In the genomic region with DNA sequence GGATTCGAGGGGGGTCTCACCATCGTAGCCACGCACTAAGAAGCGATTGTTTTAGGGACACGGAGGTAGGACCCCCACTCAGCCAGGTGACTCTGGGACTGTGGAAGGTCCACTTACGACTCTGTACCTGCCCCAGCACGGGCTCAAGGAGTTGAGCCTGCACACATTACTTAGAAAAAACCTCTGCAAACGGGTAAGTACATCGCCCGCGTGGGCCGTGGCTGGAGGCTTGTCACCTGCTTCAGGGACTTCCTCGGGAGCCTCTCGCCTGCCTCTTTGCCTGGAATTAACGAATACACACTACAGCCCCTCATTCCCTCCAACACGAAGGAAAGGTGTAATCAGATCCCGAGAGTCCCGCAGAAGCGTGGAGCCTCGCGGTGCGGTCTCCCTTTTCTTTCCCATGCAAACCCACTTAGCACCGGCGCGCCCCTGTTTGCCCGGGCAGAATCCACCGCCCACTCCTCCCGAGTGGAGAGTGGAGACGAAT, we compare ENCODE assay signal across 1 cellular context.
TF ChIP-seq lines count a peak whose summit lies in the region.

No MANE protein-coding gene starts in this region.

TF ChIP-seq in WTC11, 78 proteins besides CTCF, POLR2A, EP300 and RAD21 (continued from another document):
- TF ChIP-seq, protein P1, sequence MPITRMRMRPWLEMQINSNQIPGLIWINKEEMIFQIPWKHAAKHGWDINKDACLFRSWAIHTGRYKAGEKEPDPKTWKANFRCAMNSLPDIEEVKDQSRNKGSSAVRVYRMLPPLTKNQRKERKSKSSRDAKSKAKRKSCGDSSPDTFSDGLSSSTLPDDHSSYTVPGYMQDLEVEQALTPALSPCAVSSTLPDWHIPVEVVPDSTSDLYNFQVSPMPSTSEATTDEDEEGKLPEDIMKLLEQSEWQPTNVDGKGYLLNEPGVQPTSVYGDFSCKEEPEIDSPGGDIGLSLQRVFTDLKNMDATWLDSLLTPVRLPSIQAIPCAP (CRISPR knock-in tag; IDR thresholded peaks at IDR 0.05): no peak
- TF ChIP-seq JAZF1 (CRISPR knock-in tag; IDR thresholded peaks at IDR 0.05): no peak
- TF ChIP-seq, protein P2, sequence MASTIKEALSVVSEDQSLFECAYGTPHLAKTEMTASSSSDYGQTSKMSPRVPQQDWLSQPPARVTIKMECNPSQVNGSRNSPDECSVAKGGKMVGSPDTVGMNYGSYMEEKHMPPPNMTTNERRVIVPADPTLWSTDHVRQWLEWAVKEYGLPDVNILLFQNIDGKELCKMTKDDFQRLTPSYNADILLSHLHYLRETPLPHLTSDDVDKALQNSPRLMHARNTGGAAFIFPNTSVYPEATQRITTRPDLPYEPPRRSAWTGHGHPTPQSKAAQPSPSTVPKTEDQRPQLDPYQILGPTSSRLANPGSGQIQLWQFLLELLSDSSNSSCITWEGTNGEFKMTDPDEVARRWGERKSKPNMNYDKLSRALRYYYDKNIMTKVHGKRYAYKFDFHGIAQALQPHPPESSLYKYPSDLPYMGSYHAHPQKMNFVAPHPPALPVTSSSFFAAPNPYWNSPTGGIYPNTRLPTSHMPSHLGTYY (CRISPR knock-in tag; IDR thresholded peaks at IDR 0.05): no peak
- TF ChIP-seq, protein P3, sequence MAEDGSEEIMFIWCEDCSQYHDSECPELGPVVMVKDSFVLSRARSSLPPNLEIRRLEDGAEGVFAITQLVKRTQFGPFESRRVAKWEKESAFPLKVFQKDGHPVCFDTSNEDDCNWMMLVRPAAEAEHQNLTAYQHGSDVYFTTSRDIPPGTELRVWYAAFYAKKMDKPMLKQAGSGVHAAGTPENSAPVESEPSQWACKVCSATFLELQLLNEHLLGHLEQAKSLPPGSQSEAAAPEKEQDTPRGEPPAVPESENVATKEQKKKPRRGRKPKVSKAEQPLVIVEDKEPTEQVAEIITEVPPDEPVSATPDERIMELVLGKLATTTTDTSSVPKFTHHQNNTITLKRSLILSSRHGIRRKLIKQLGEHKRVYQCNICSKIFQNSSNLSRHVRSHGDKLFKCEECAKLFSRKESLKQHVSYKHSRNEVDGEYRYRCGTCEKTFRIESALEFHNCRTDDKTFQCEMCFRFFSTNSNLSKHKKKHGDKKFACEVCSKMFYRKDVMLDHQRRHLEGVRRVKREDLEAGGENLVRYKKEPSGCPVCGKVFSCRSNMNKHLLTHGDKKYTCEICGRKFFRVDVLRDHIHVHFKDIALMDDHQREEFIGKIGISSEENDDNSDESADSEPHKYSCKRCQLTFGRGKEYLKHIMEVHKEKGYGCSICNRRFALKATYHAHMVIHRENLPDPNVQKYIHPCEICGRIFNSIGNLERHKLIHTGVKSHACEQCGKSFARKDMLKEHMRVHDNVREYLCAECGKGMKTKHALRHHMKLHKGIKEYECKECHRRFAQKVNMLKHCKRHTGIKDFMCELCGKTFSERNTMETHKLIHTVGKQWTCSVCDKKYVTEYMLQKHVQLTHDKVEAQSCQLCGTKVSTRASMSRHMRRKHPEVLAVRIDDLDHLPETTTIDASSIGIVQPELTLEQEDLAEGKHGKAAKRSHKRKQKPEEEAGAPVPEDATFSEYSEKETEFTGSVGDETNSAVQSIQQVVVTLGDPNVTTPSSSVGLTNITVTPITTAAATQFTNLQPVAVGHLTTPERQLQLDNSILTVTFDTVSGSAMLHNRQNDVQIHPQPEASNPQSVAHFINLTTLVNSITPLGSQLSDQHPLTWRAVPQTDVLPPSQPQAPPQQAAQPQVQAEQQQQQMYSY (CRISPR knock-in tag; IDR thresholded peaks at IDR 0.05): no peak
- TF ChIP-seq SMAD4 (CRISPR knock-in tag; IDR thresholded peaks at IDR 0.05): 0 out of 2 replicates have a peak, but pooled peaks have one; percentile 10
- TF ChIP-seq, protein P4, sequence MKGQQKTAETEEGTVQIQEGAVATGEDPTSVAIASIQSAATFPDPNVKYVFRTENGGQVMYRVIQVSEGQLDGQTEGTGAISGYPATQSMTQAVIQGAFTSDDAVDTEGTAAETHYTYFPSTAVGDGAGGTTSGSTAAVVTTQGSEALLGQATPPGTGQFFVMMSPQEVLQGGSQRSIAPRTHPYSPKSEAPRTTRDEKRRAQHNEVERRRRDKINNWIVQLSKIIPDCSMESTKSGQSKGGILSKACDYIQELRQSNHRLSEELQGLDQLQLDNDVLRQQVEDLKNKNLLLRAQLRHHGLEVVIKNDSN (CRISPR knock-in tag; IDR thresholded peaks at IDR 0.05): peak; percentile 42; the same call in 1 of the 2 replicates
- no peak for TF ChIP-seq EMX1 (CRISPR knock-in tag; IDR thresholded peaks at IDR 0.05)
- peak; percentile 36; the same call in 1 of the 2 replicates for TF ChIP-seq NFE2L1 (CRISPR knock-in tag; IDR thresholded peaks at IDR 0.05)
- TF ChIP-seq, protein P5, sequence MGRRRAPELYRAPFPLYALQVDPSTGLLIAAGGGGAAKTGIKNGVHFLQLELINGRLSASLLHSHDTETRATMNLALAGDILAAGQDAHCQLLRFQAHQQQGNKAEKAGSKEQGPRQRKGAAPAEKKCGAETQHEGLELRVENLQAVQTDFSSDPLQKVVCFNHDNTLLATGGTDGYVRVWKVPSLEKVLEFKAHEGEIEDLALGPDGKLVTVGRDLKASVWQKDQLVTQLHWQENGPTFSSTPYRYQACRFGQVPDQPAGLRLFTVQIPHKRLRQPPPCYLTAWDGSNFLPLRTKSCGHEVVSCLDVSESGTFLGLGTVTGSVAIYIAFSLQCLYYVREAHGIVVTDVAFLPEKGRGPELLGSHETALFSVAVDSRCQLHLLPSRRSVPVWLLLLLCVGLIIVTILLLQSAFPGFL (CRISPR knock-in tag; IDR thresholded peaks at IDR 0.05; ENCODE audit: borderline replicate concordance): no peak
- TF ChIP-seq ZNF671 (CRISPR knock-in tag; IDR thresholded peaks at IDR 0.05): no peak
- TF ChIP-seq ZNF121 (CRISPR knock-in tag; IDR thresholded peaks at IDR 0.05): no peak
- TF ChIP-seq, protein P6, sequence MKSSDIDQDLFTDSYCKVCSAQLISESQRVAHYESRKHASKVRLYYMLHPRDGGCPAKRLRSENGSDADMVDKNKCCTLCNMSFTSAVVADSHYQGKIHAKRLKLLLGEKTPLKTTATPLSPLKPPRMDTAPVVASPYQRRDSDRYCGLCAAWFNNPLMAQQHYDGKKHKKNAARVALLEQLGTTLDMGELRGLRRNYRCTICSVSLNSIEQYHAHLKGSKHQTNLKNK (CRISPR knock-in tag; IDR thresholded peaks at IDR 0.05): no peak
- no peak for TF ChIP-seq ZNF396 (CRISPR knock-in tag; IDR thresholded peaks at IDR 0.05; ENCODE audit: borderline replicate concordance)
- TF ChIP-seq, protein P7, sequence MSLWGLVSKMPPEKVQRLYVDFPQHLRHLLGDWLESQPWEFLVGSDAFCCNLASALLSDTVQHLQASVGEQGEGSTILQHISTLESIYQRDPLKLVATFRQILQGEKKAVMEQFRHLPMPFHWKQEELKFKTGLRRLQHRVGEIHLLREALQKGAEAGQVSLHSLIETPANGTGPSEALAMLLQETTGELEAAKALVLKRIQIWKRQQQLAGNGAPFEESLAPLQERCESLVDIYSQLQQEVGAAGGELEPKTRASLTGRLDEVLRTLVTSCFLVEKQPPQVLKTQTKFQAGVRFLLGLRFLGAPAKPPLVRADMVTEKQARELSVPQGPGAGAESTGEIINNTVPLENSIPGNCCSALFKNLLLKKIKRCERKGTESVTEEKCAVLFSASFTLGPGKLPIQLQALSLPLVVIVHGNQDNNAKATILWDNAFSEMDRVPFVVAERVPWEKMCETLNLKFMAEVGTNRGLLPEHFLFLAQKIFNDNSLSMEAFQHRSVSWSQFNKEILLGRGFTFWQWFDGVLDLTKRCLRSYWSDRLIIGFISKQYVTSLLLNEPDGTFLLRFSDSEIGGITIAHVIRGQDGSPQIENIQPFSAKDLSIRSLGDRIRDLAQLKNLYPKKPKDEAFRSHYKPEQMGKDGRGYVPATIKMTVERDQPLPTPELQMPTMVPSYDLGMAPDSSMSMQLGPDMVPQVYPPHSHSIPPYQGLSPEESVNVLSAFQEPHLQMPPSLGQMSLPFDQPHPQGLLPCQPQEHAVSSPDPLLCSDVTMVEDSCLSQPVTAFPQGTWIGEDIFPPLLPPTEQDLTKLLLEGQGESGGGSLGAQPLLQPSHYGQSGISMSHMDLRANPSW (CRISPR knock-in tag; conservative IDR thresholded peaks at IDR 0.05; ENCODE audit: low read depth): no peak
- TF ChIP-seq, protein P8, sequence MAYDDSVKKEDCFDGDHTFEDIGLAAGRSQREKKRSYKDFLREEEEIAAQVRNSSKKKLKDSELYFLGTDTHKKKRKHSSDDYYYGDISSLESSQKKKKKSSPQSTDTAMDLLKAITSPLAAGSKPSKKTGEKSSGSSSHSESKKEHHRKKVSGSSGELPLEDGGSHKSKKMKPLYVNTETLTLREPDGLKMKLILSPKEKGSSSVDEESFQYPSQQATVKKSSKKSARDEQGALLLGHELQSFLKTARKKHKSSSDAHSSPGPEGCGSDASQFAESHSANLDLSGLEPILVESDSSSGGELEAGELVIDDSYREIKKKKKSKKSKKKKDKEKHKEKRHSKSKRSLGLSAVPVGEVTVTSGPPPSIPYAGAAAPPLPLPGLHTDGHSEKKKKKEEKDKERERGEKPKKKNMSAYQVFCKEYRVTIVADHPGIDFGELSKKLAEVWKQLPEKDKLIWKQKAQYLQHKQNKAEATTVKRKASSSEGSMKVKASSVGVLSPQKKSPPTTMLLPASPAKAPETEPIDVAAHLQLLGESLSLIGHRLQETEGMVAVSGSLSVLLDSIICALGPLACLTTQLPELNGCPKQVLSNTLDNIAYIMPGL (CRISPR knock-in tag; IDR thresholded peaks at IDR 0.05): no peak; the same call in 1 of the 2 replicates
- no peak for TF ChIP-seq SOX15 (CRISPR knock-in tag; IDR thresholded peaks at IDR 0.05)
- TF ChIP-seq ZNF219 (CRISPR knock-in tag; IDR thresholded peaks at IDR 0.05; ENCODE audit: borderline replicate concordance): no peak
- TF ChIP-seq NR2C2 (CRISPR knock-in tag; IDR thresholded peaks at IDR 0.05): no peak
- TF ChIP-seq, protein P9, sequence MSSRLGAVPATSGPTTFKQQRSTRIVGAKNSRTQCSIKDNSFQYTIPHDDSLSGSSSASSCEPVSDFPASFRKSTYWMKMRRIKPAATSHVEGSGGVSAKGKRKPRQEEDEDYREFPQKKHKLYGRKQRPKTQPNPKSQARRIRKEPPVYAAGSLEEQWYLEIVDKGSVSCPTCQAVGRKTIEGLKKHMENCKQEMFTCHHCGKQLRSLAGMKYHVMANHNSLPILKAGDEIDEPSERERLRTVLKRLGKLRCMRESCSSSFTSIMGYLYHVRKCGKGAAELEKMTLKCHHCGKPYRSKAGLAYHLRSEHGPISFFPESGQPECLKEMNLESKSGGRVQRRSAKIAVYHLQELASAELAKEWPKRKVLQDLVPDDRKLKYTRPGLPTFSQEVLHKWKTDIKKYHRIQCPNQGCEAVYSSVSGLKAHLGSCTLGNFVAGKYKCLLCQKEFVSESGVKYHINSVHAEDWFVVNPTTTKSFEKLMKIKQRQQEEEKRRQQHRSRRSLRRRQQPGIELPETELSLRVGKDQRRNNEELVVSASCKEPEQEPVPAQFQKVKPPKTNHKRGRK (CRISPR knock-in tag; IDR thresholded peaks at IDR 0.05; ENCODE audit: borderline replicate concordance): no peak
- no peak for TF ChIP-seq NFYB (CRISPR knock-in tag; conservative IDR thresholded peaks at IDR 0.05; ENCODE audit: low read depth)
- no peak for TF ChIP-seq ZNF263 (CRISPR knock-in tag; IDR thresholded peaks at IDR 0.05; ENCODE audit: low read depth)
- TF ChIP-seq, protein P10, sequence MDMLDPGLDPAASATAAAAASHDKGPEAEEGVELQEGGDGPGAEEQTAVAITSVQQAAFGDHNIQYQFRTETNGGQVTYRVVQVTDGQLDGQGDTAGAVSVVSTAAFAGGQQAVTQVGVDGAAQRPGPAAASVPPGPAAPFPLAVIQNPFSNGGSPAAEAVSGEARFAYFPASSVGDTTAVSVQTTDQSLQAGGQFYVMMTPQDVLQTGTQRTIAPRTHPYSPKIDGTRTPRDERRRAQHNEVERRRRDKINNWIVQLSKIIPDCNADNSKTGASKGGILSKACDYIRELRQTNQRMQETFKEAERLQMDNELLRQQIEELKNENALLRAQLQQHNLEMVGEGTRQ (CRISPR knock-in tag; IDR thresholded peaks at IDR 0.05): no peak
